ENCODE assay signal across 8 cellular contexts in the genomic region with DNA sequence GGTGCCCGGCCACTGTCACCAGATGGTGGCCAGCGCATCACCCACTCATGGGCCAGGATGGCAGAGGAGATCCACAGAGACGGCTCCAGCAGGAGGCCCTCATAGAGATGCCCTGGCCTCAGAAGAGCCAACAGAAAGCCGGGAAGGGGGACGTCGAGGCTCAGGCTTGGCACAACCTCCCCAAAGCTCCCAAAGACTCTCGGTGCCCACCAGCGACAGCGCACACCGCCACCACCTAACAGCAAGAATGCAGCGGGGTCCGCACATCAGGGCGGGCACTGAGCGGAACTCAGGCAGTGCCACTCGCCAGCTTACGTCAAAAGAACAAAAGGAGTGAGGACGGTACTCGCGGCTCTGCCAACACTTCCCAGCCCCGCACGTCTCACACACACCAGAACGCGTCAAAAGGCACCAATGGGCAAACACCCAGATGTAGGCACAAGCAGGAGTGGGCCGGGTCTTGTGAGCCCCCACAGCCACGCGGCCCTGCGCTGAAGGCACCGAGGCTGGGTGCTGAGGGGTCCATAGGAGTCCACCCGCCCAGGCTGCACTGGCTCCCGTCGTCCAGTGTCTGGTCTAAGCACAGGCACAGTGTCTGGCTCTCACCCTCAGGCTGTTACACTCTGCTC. TPM values are rescaled to one million over a fixed set of nuclear protein-coding genes. Genes with fewer than 3 reads are reported as not detected.
DNase-seq lines count a peak whose midpoint lies in the region; ATAC-seq and TF ChIP-seq lines count a peak whose summit lies in the region.
"Not testable (repeated sequence)": the region's sequence is repeated elsewhere in the genome, so short reads cannot be mapped to it uniquely, and the experiment has no call there.

No MANE protein-coding gene starts in this region.

- not testable (repeated sequence) for H3K4me3 ChIP-seq in CD4-positive, alpha-beta memory T cell (ENCODE audit: low read length in 2 of 2); body of pancreas; left lung; smooth muscle cell; upper lobe of right lung
- H3K4me3 ChIP-seq in esophagus muscularis mucosa = peak overlapping the region; percentile 44 to 61 (median 50)

- peaks cover 44% of the 10 kb centered on the region for H3K79me2 ChIP-seq in smooth muscle cell (ENCODE audit: low read depth)

- intact Hi-C loops in CD4-positive, alpha-beta memory T cell (cut with micrococcal nuclease); body of pancreas (cut with DNase I); esophagus muscularis mucosa (cut with DNase I); left lung (cut with DNase I); upper lobe of right lung (cut with DNase I): not testable (repeated sequence)

- peaks cover 4 to 19% (median 11%) of the 10 kb centered on the region in 4 donors for H3K4me1 Mint-ChIP-seq in CD4-positive, alpha-beta memory T cell
- peaks cover 23% of the 10 kb centered on the region for H3K4me1 Mint-ChIP-seq in nephron

- 87 to 93% methylated on average over 17 to 31 of the region's 31 CpGs for WGBS in body of pancreas, 2 donors
- 50% methylated on average over 23 of the region's 31 CpGs for WGBS in esophagus muscularis mucosa
- 89% methylated on average over 31 of the region's 31 CpGs for WGBS in smooth muscle cell (ENCODE audit: low lambda C conversion rate)

- TF ChIP-seq POLR2A in body of pancreas (IDR thresholded peaks at IDR 0.05); esophagus muscularis mucosa (IDR thresholded peaks at IDR 0.05; ENCODE audit: low read depth): not testable (repeated sequence)

- peak; percentile 17 to 38 (median 29) for DNase-seq in CD4-positive, alpha-beta memory T cell
- DNase-seq in RWPE1 (ENCODE audit: low spot score); body of pancreas; esophagus muscularis mucosa (ENCODE audit: extremely low spot score); left lung; smooth muscle cell (lab: John Stamatoyannopoulos, UW; ENCODE audit: unreplicated experiment); upper lobe of right lung: not testable (repeated sequence)

- not testable (repeated sequence) for H3K9me3 ChIP-seq in CD4-positive, alpha-beta memory T cell (ENCODE audit: control insufficient read depth in 1 of 2, low read length in 2 of 2); body of pancreas; esophagus muscularis mucosa; left lung; smooth muscle cell (replicated peaks; ENCODE audit: low read depth); upper lobe of right lung

- peak overlapping the region in 3 of 8 donors; percentile 17 to 35 (median 20) for H3K4me3 Mint-ChIP-seq in CD4-positive, alpha-beta memory T cell
- H3K4me3 Mint-ChIP-seq in nephron = peak overlapping the region in 2 of 3 experiments; percentile 38 to 43

- H3K4me2 ChIP-seq in smooth muscle cell = peak overlapping the region; percentile 77

- H3K9ac ChIP-seq in smooth muscle cell (ENCODE audit: low read depth) = not testable (repeated sequence)

- POLR2A ChIA-PET in CD4-positive, alpha-beta memory T cell (lab: Charles Lee; ENCODE audit: partially characterized antibody); RWPE1 (lab: Yijun Ruan, JAX; ENCODE audit: low non-redundant PET): not testable (repeated sequence)

- TF ChIP-seq EP300 in esophagus muscularis mucosa (IDR thresholded peaks at IDR 0.05) = peak; percentile 30

- H2AFZ ChIP-seq in smooth muscle cell (ENCODE audit: low read depth) = not testable (repeated sequence)

- not testable (repeated sequence) for TF ChIP-seq CTCF in RWPE1 (conservative IDR thresholded peaks at IDR 0.05; ENCODE audit: low read depth); body of pancreas (IDR thresholded peaks at IDR 0.05); esophagus muscularis mucosa (IDR thresholded peaks at IDR 0.05); left lung (IDR thresholded peaks at IDR 0.05); nephron (IDR thresholded peaks at IDR 0.05; ENCODE audit: unreplicated experiment in 3 of 3); smooth muscle cell (IDR thresholded peaks at IDR 0.05; ENCODE audit: borderline replicate concordance, insufficient read depth, poor library complexity, severe bottlenecking); upper lobe of right lung (IDR thresholded peaks at IDR 0.05)

- not testable (repeated sequence) for H3F3A ChIP-seq in smooth muscle cell (ENCODE audit: low read depth)

- H3K36me3 ChIP-seq in CD4-positive, alpha-beta memory T cell (ENCODE audit: insufficient read depth, low read length); body of pancreas (replicated peaks in 1 of 2; ENCODE audit: insufficient read depth in 1 of 2, low read depth in 2 of 2); esophagus muscularis mucosa; left lung; smooth muscle cell (ENCODE audit: low read depth); upper lobe of right lung: not testable (repeated sequence)

- H3K4me1 ChIP-seq in CD4-positive, alpha-beta memory T cell (ENCODE audit: insufficient read depth, low read length) = peaks cover 11% of the 10 kb centered on the region
- H3K4me1 ChIP-seq in body of pancreas = peaks cover 36% of the 10 kb centered on the region
- peaks cover 67 to 96% (median 94%) of the 10 kb centered on the region in 4 donors for H3K4me1 ChIP-seq in esophagus muscularis mucosa
- H3K4me1 ChIP-seq in left lung = peaks cover 24 to 44% of the 10 kb centered on the region in 2 donors
- peaks cover 13% of the 10 kb centered on the region for H3K4me1 ChIP-seq in smooth muscle cell (ENCODE audit: low read depth)
- H3K4me1 ChIP-seq in upper lobe of right lung = peaks cover 35% of the 10 kb centered on the region

- CTCF ChIA-PET in CD4-positive, alpha-beta memory T cell (lab: Charles Lee; ENCODE audit: partially characterized antibody) = not testable (repeated sequence)
- CTCF ChIA-PET in RWPE1 (lab: Yijun Ruan, JAX) = interaction anchor here (0.8 kb wide), 1 partner anchor 14 kb away, joined by 4 read pairs; no protein-coding TSS in a partner anchor

- not testable (repeated sequence) for H3K36me3 Mint-ChIP-seq in CD4-positive, alpha-beta memory T cell; nephron (ENCODE audit: low read depth)

- not testable (repeated sequence) for H3K27me3 ChIP-seq in CD4-positive, alpha-beta memory T cell (ENCODE audit: insufficient read depth, low read length); body of pancreas; esophagus muscularis mucosa; smooth muscle cell (ENCODE audit: low read depth); upper lobe of right lung
- H3K27me3 ChIP-seq in left lung = peaks cover 0 to 10% of the 10 kb centered on the region in 2 donors

- H3K9me3 Mint-ChIP-seq in CD4-positive, alpha-beta memory T cell; nephron: not testable (repeated sequence)

- not testable (repeated sequence) for ATAC-seq in body of pancreas, left lung
- ATAC-seq in upper lobe of right lung = peak; percentile 2

- H4K20me1 ChIP-seq in smooth muscle cell (ENCODE audit: low read depth) = peaks cover 46% of the 10 kb centered on the region

- not testable (repeated sequence) for H3K27ac ChIP-seq in CD4-positive, alpha-beta memory T cell (ENCODE audit: low read depth, low read length)
- H3K27ac ChIP-seq in RWPE1 (peak overlapping the region; percentile 99), body of pancreas (peak overlapping the region in 3 of 4 donors; percentile 47 to 72 (median 65)), esophagus muscularis mucosa (replicated peaks in 1 of 4) (peak overlapping the region; percentile 96 to 98 (median 97)), left lung (peak overlapping the region; percentile 53 to 82), smooth muscle cell (ENCODE audit: low read depth) (peak overlapping the region; percentile 44), upper lobe of right lung (peak overlapping the region; percentile 47)

- H3K27ac Mint-ChIP-seq in CD4-positive, alpha-beta memory T cell = peak overlapping the region in 5 of 7 donors; percentile 16 to 78 (median 48)
- H3K27ac Mint-ChIP-seq in nephron = peak overlapping the region; percentile 67 to 83 (median 76)

- not testable (repeated sequence) for H3K27me3 Mint-ChIP-seq in CD4-positive, alpha-beta memory T cell; nephron (ENCODE audit: low read depth)

RNA-seq across cellular contexts. Expression of a gene that starts 8.7 kb away (rescaled TPM):
- 100 to 1,000 TPM; 125 to 126 TPM for total RNA-seq in CD4-positive, alpha-beta memory T cell
- polyA plus RNA-seq in CD4-positive, alpha-beta memory T cell = 10 to 100 TPM in 1 of 2 donors, 1 to 10 TPM in 1; 2.3 to 11.7 TPM
- total RNA-seq in body of pancreas = 100 to 1,000 TPM in 1 of 2 donors, 10 to 100 TPM in 1; 78.9 to 237 TPM
- 100 to 1,000 TPM; 297 to 459 (median 366) TPM for total RNA-seq in esophagus muscularis mucosa
- 10 to 100 TPM; 63.2 to 73.5 TPM for total RNA-seq in left lung
- total RNA-seq in smooth muscle cell = 68.2 and 70.1 TPM in 2 replicates
- 47.9 and 71.3 TPM in 2 replicates for polyA plus RNA-seq in smooth muscle cell
- total RNA-seq in upper lobe of right lung = 84.8 TPM

RNA-seq across cellular contexts. Expression of a gene that starts 21.4 kb away (rescaled TPM):
- total RNA-seq in CD4-positive, alpha-beta memory T cell = under 1 TPM in 1 of 2 experiments, not detected in 1; 0.44 TPM
- under 1 TPM; 0.52 to 0.77 TPM for polyA plus RNA-seq in CD4-positive, alpha-beta memory T cell
- total RNA-seq in body of pancreas = 10 to 100 TPM; 25.4 to 28.8 TPM
- total RNA-seq in esophagus muscularis mucosa = not detected
- under 1 TPM; 0.73 to 0.84 TPM for total RNA-seq in left lung
- not detected in 2 replicates for total RNA-seq in smooth muscle cell
- polyA plus RNA-seq in smooth muscle cell = 1.3 and 3.4 TPM in 2 replicates
- 0.67 TPM for total RNA-seq in upper lobe of right lung

RNA-seq across cellular contexts. Expression of a gene that starts 28.5 kb away (rescaled TPM):
- total RNA-seq in CD4-positive, alpha-beta memory T cell = 10 to 100 TPM; 40.9 to 41.9 TPM
- polyA plus RNA-seq in CD4-positive, alpha-beta memory T cell = 1 to 10 TPM; 1.9 to 8.9 TPM
- total RNA-seq in body of pancreas = 10 to 100 TPM; 22.7 to 29.3 TPM
- total RNA-seq in esophagus muscularis mucosa = 10 to 100 TPM; 42.6 to 64.5 (median 54.3) TPM
- total RNA-seq in left lung = 10 to 100 TPM; 69.5 to 88.1 TPM
- total RNA-seq in smooth muscle cell = 52.6 and 59.9 TPM in 2 replicates
- polyA plus RNA-seq in smooth muscle cell = 27.5 and 28.0 TPM in 2 replicates
- 64.3 TPM for total RNA-seq in upper lobe of right lung

Comparison
In these comparisons a context has a peak if more than half of its experiments do, and no peak if none do; other contexts are left out.
1. RNA of a gene that starts 21.4 kb away (total RNA-seq): 25.4 to 28.8 TPM in body of pancreas; 0.73 to 0.84 TPM in left lung, 0.67 TPM in upper lobe of right lung (single experiment), 0.44 TPM in CD4-positive, alpha-beta memory T cell, not detected in esophagus muscularis mucosa and not detected in smooth muscle cell; every median in the first group is over 10 times any median in the second.